9 cellular contexts compared by ENCODE assay signal in the genomic region with DNA sequence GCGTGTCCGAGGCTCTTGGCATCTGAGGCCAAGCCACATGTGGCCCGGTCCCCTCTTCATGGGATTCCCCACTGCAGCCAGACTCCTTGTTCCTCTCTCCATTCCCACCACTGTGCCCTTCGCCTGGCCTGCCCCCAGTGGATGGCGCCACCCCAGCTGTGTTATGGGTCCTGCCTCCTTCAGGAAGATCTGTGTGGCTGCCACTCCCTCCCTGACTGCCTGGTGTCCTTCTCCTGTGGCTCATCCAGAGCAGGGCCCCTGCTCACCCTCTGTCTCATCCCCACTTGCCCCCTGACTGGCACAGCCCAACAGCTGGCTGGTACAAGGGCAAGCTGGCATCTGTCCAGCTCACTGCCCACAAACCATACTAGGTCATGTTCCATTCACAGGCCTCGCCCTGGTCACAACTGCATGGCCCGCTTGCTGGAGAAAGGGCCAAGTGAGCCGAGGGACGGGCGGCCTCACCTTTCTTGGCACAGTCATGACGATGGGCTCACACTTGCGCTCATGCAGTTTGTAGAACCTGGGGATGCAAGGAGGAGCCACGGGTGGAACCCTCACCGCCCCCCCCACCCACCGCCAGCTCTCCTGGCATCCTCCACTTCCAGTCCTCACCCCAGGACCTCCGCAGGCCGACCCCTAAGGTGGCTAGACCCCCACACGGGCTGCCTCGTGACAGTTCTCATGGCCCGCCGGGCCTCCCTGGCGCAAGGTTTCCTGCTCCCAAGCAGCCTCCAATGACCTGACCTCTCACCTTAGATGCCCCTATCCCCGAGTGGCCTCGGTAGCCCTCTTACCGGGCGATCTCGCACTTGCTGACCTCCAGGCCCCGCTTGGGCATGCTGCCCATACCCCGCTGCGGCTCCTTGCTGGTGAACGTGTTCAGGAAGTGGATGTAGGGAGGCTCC. TPM values are rescaled to one million over a fixed set of nuclear protein-coding genes. Genes with fewer than 3 reads are reported as not detected.
DNase-seq lines count a peak whose midpoint lies in the region; ATAC-seq and TF ChIP-seq lines count a peak whose summit lies in the region.
"Had no signal": no experiment of that assay in that cellular context is flagged by ENCODE, and none has a peak within 500 bp of the region (broad histone marks: within the 10 kb centered on the region; RNA-seq: fewer than 3 reads in every experiment).

No MANE protein-coding gene starts in this region.

- H3K4me1 Mint-ChIP-seq in CD4-positive, alpha-beta memory T cell: peaks cover 37 to 81% (median 53%) of the 10 kb centered on the region in 4 donors
- H3K4me1 Mint-ChIP-seq in WTC11: peaks cover 16% of the 10 kb centered on the region

- DNase-seq in CD4-positive, alpha-beta memory T cell: peak in 1 of 5 donors; percentile 37
- DNase-seq in WTC11 (ENCODE audit: low spot score) (peak; percentile 55), foreskin melanocyte (peak; percentile 19)
- DNase-seq in stimulated activated naive CD8-positive, alpha-beta T cell treated with anti-CD3 and anti-CD28 coated beads, Interleukin-15, Interleukin-2, amounts not matched to agents 100 U/mL and 50 U/mL, for 24 hours: peak; percentile 63

- H3K27ac Mint-ChIP-seq in CD4-positive, alpha-beta memory T cell: peak overlapping the region; percentile 92 to 98 (median 96)
- peak overlapping the region; percentile 77; the same call in 1 of the 2 replicates for H3K27ac Mint-ChIP-seq in WTC11

- no peaks in the 10 kb centered on the region for H3K9me3 ChIP-seq in CD4-positive, alpha-beta memory T cell (ENCODE audit: control insufficient read depth in 1 of 2, low read length in 2 of 2)
- H3K9me3 ChIP-seq in HEK293 (ENCODE audit: control insufficient read depth, insufficient read depth, low read depth, low read length): no peaks in the 10 kb centered on the region

- no peaks in the 10 kb centered on the region for H3K27me3 ChIP-seq in CD4-positive, alpha-beta memory T cell (ENCODE audit: insufficient read depth, low read length)

- CTCF ChIA-PET in CD4-positive, alpha-beta memory T cell (lab: Charles Lee; ENCODE audit: partially characterized antibody): interaction anchor here (0.8 to 5.0 kb wide), 10 partner anchors 10 to 88 kb away, joined by 3 to 65 read pairs (median 8); a partner anchor contains a TSS
- CTCF ChIA-PET in HEK293 (lab: Yijun Ruan, JAX) (interaction anchor here (0.6 to 1.0 kb wide), 2 partner anchors 20 to 58 kb away, joined by 3 to 5 read pairs; no protein-coding TSS in a partner anchor), WTC11 (lab: Charles Lee) (interaction anchor here (0.9 to 4.2 kb wide), 5 partner anchors 10 to 43 kb away, joined by 3 to 31 read pairs (median 4); a partner anchor contains a TSS)

- ATAC-seq in WTC11: peak; percentile 7
- ATAC-seq in stimulated activated naive CD8-positive, alpha-beta T cell treated with anti-CD3 and anti-CD28 coated beads, Interleukin-15, Interleukin-2, amounts not matched to agents 100 U/mL and 50 U/mL, for 24 hours: no peak
- ATAC-seq in HG02623 (IDR thresholded peaks at IDR 0.05; ENCODE audit: unreplicated experiment): no peak
- ATAC-seq in GM21360 (IDR thresholded peaks at IDR 0.05; ENCODE audit: unreplicated experiment): no peak
- ATAC-seq in HG02642 (IDR thresholded peaks at IDR 0.05; ENCODE audit: poor library complexity, unreplicated experiment): no peak

- H3K36me3 ChIP-seq in CD4-positive, alpha-beta memory T cell (ENCODE audit: insufficient read depth, low read length): peaks cover 15% of the 10 kb centered on the region
- H3K36me3 ChIP-seq in HEK293 (ENCODE audit: control insufficient read depth in 2 of 2, insufficient read depth in 1 of 2, low read length in 2 of 2): peaks cover 0 to 65% of the 10 kb centered on the region in 2 experiments; a peak in 1 of 3 replicates

- peak overlapping the region; percentile 47 to 81 for H3K4me3 ChIP-seq in CD4-positive, alpha-beta memory T cell (ENCODE audit: low read length in 2 of 2)
- H3K4me3 ChIP-seq in HEK293 (ENCODE audit: low read depth, low read length): no peak overlapping the region

- peaks cover 0 to 4% (median 0%) of the 10 kb centered on the region in 8 donors for H3K9me3 Mint-ChIP-seq in CD4-positive, alpha-beta memory T cell
- H3K9me3 Mint-ChIP-seq in WTC11: no peaks in the 10 kb centered on the region

- H3K36me3 Mint-ChIP-seq in CD4-positive, alpha-beta memory T cell: peaks cover 9 to 29% of the 10 kb centered on the region in 2 donors
- no peaks in the 10 kb centered on the region for H3K36me3 Mint-ChIP-seq in WTC11

- intact Hi-C loops in CD4-positive, alpha-beta memory T cell (cut with micrococcal nuclease): loop anchor here (2.0 kb wide), 1 partner anchor 67 kb away; no protein-coding TSS in a partner anchor

- POLR2A ChIA-PET in CD4-positive, alpha-beta memory T cell (lab: Charles Lee; ENCODE audit: partially characterized antibody): interaction anchor here (1.0 to 31.8 kb wide), 12 partner anchors 11 to 200 kb away, joined by 3 to 2262 read pairs (median 37); a partner anchor contains a TSS
- POLR2A ChIA-PET in HEK293 (lab: Yijun Ruan, JAX) (interaction anchor here (0.6 to 2.6 kb wide), 8 partner anchors 10 to 43 kb away, joined by 3 to 11 read pairs (median 5); a partner anchor contains a TSS), WTC11 (lab: Charles Lee) (interaction anchor here (1.6 to 1.7 kb wide), 2 partner anchors 38 to 48 kb away, joined by 4 to 6 read pairs; a partner anchor contains a TSS)

- H3K4me1 ChIP-seq in CD4-positive, alpha-beta memory T cell (ENCODE audit: insufficient read depth, low read length): peaks cover 69% of the 10 kb centered on the region
- no peaks in the 10 kb centered on the region for H3K4me1 ChIP-seq in HEK293 (ENCODE audit: control insufficient read depth, insufficient read depth, low read length)

- H3K4me3 Mint-ChIP-seq in CD4-positive, alpha-beta memory T cell: peak overlapping the region; percentile 96 to 99 (median 97)
- H3K4me3 Mint-ChIP-seq in WTC11: no peak overlapping the region

- TF ChIP-seq CTCF in HEK293 (tag by site-specific recombination; IDR thresholded peaks at IDR 0.05) (peak; percentile 42; the same call in 1 of the 2 replicates), WTC11 (IDR thresholded peaks at IDR 0.05) (no peak)

- H3K27me3 Mint-ChIP-seq in CD4-positive, alpha-beta memory T cell: no peaks in the 10 kb centered on the region
- no peaks in the 10 kb centered on the region for H3K27me3 Mint-ChIP-seq in WTC11 (ENCODE audit: low read depth)

- peak overlapping the region; percentile 78 for H3K27ac ChIP-seq in CD4-positive, alpha-beta memory T cell (ENCODE audit: low read depth, low read length)
- no peak overlapping the region for H3K27ac ChIP-seq in HEK293 (ENCODE audit: extremely low read depth, low read depth, low read length)

TF ChIP-seq in HEK293, 187 proteins besides CTCF, POLR2A, EP300 and RAD21 (continues in another document):
- TF ChIP-seq ZNF341 (tag by site-specific recombination; IDR thresholded peaks at IDR 0.05; ENCODE audit: low read depth): 0 out of 2 replicates have a peak, but pooled peaks have one; percentile 33
- TF ChIP-seq, protein P1, sequence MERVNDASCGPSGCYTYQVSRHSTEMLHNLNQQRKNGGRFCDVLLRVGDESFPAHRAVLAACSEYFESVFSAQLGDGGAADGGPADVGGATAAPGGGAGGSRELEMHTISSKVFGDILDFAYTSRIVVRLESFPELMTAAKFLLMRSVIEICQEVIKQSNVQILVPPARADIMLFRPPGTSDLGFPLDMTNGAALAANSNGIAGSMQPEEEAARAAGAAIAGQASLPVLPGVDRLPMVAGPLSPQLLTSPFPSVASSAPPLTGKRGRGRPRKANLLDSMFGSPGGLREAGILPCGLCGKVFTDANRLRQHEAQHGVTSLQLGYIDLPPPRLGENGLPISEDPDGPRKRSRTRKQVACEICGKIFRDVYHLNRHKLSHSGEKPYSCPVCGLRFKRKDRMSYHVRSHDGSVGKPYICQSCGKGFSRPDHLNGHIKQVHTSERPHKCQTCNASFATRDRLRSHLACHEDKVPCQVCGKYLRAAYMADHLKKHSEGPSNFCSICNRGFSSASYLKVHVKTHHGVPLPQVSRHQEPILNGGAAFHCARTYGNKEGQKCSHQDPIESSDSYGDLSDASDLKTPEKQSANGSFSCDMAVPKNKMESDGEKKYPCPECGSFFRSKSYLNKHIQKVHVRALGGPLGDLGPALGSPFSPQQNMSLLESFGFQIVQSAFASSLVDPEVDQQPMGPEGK (tag by site-specific recombination; IDR thresholded peaks at IDR 0.05): peak; percentile 44; the same call in 1 of the 2 replicates
- TF ChIP-seq ZBTB8A (tag by site-specific recombination; IDR thresholded peaks at IDR 0.05): no peak

TF ChIP-seq in WTC11, 78 proteins besides CTCF, POLR2A, EP300 and RAD21 (continues in another document):
- TF ChIP-seq ZNF317 (CRISPR knock-in tag; IDR thresholded peaks at IDR 0.05; ENCODE audit: borderline replicate concordance, low read depth): no peak
- TF ChIP-seq, protein P2, sequence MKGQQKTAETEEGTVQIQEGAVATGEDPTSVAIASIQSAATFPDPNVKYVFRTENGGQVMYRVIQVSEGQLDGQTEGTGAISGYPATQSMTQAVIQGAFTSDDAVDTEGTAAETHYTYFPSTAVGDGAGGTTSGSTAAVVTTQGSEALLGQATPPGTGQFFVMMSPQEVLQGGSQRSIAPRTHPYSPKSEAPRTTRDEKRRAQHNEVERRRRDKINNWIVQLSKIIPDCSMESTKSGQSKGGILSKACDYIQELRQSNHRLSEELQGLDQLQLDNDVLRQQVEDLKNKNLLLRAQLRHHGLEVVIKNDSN (CRISPR knock-in tag; IDR thresholded peaks at IDR 0.05): no peak
- no peak for TF ChIP-seq NFE2L1 (CRISPR knock-in tag; IDR thresholded peaks at IDR 0.05)
- TF ChIP-seq TCF7 (CRISPR knock-in tag; IDR thresholded peaks at IDR 0.05; ENCODE audit: low read depth): no peak
- no peak for TF ChIP-seq TP53 (CRISPR knock-in tag; IDR thresholded peaks at IDR 0.05)
- TF ChIP-seq SMAD4 (CRISPR knock-in tag; IDR thresholded peaks at IDR 0.05): no peak
- no peak for TF ChIP-seq GABPB1 (CRISPR knock-in tag; IDR thresholded peaks at IDR 0.05)

RNA-seq across cellular contexts. Expression of a gene that starts 2.1 kb away (rescaled TPM):
- 100 to 1,000 TPM; 208 to 228 TPM for total RNA-seq in CD4-positive, alpha-beta memory T cell
- polyA plus RNA-seq in CD4-positive, alpha-beta memory T cell: 100 to 1,000 TPM; 613 TPM
- total RNA-seq in WTC11 (2021): 3.5 to 4.0 TPM (median 3.6 TPM) in 3 replicates

RNA-seq across cellular contexts. Expression of a gene that starts 3.7 kb away (rescaled TPM):
- 10 to 100 TPM; 22.7 to 23.2 TPM for total RNA-seq in CD4-positive, alpha-beta memory T cell
- polyA plus RNA-seq in CD4-positive, alpha-beta memory T cell: 10 to 100 TPM; 79.1 to 92.2 TPM
- 100 to 109 TPM (median 102 TPM) in 3 replicates for total RNA-seq in WTC11 (2021)

RNA-seq across cellular contexts. Expression of a gene that starts 11.3 kb away (rescaled TPM):
- total RNA-seq in CD4-positive, alpha-beta memory T cell: 10 to 100 TPM; 78.1 to 79.9 TPM
- 10 to 100 TPM; 55.2 to 58.3 TPM for polyA plus RNA-seq in CD4-positive, alpha-beta memory T cell
- 44.3 to 54.7 TPM (median 50.2 TPM) in 3 replicates for total RNA-seq in WTC11 (2021)

RNA-seq across cellular contexts. Expression of a gene that starts 13.0 kb away (rescaled TPM):
- total RNA-seq in CD4-positive, alpha-beta memory T cell: not detected
- polyA plus RNA-seq in CD4-positive, alpha-beta memory T cell: 1 to 10 TPM in 1 of 2 donors, under 1 TPM in 1; 0.35 to 1.7 TPM
- not detected in 3 replicates for total RNA-seq in WTC11 (2021)
- total RNA-seq: mononuclear cell had no signal

RNA-seq across cellular contexts. Expression of a gene that starts 15.6 kb away (rescaled TPM):
- 1 to 10 TPM; 1.4 to 2.3 TPM for total RNA-seq in CD4-positive, alpha-beta memory T cell
- under 1 TPM; 0.27 to 0.84 TPM for polyA plus RNA-seq in CD4-positive, alpha-beta memory T cell
- 0.09 to 0.23 TPM in 2 of 3 replicates, not detected in the other for total RNA-seq in WTC11 (2021)

Comparison
In these comparisons a context has a peak if more than half of its experiments do, and no peak if none do; other contexts are left out.
1. RNA of a gene that starts 2.1 kb away (total RNA-seq): 208 to 228 TPM in CD4-positive, alpha-beta memory T cell; 3.5 to 4.0 TPM in WTC11; every median in the first group is over 10 times any median in the second.